ENCODE assay signal across 1 cellular context in genomic region chr12:7642287-7642686, GRCh38.
TF ChIP-seq lines count a peak whose summit lies in the region.

No MANE protein-coding gene starts in this region.

TF ChIP-seq in HepG2, 621 proteins besides CTCF, POLR2A, EP300 and RAD21 (continued from another document):
- TF ChIP-seq TRIM22 (IDR thresholded peaks at IDR 0.05): no peak
